In genomic region chr5:115284021-115284420, GRCh38 we compare ENCODE assay signal across 24 cellular contexts. TPM values are rescaled to one million over a fixed set of nuclear protein-coding genes. Genes with fewer than 3 reads are reported as not detected.
DNase-seq lines count a peak whose midpoint lies in the region; ATAC-seq lines count a peak whose summit lies in the region.
"Had no signal": no experiment of that assay in that cellular context is flagged by ENCODE, and none has a peak within 500 bp of the region (broad histone marks: within the 10 kb centered on the region; RNA-seq: fewer than 3 reads in every experiment).

No MANE protein-coding gene starts in this region.

- no peaks in the 10 kb centered on the region for H3K36me3 Mint-ChIP-seq in activated CD4-positive, alpha-beta T cell treated with anti-CD3 and anti-CD28 coated beads, Interleukin-2, amount 10 ng/mL, durations not matched to agents 7 days and 5 days (ENCODE audit: low read depth)
- H3K36me3 Mint-ChIP-seq: CD8-positive, alpha-beta T cell had no signal

- no peaks in the 10 kb centered on the region for H3K9me3 Mint-ChIP-seq in activated CD4-positive, alpha-beta T cell treated with anti-CD3 and anti-CD28 coated beads, Interleukin-2, amount 10 ng/mL, durations not matched to agents 7 days and 5 days
- H3K9me3 Mint-ChIP-seq: CD4-positive, alpha-beta T cell; CD8-positive, alpha-beta T cell had no signal

- no peaks in the 10 kb centered on the region for H3K27me3 Mint-ChIP-seq in activated CD4-positive, alpha-beta T cell treated with anti-CD3 and anti-CD28 coated beads, Interleukin-2, amount 10 ng/mL, durations not matched to agents 7 days and 5 days
- H3K27me3 Mint-ChIP-seq: B cell; CD4-positive, alpha-beta T cell had no signal

- H3K4me3 ChIP-seq in aorta (ENCODE audit: low read length in 2 of 2): no peak overlapping the region
- H3K4me3 ChIP-seq: BLaER1 treated with 17β-estradiol and CSF1 and Interleukin-3, amounts not matched to agents 10 nM and 100 nM; GM12878 had no signal

- WGBS in aorta, 2 donors: 96 to 98% methylated on average over 1 of the region's 1 CpG

- no peak overlapping the region for H3K4me3 Mint-ChIP-seq in activated CD4-positive, alpha-beta T cell treated with anti-CD3 and anti-CD28 coated beads, Interleukin-2, amount 10 ng/mL, durations not matched to agents 7 days and 5 days
- H3K4me3 Mint-ChIP-seq: B cell; CD4-positive, alpha-beta T cell; CD8-positive, alpha-beta T cell had no signal

- no peaks in the 10 kb centered on the region for H3K36me3 ChIP-seq in aorta (ENCODE audit: control insufficient read depth in 1 of 2, insufficient read depth in 2 of 2, low read length in 1 of 2)

- CTCF ChIA-PET in activated CD4-positive, alpha-beta T cell treated with anti-CD3 and anti-CD28 coated beads, Interleukin-2, amount 10 ng/mL, durations not matched to agents 7 days and 5 days (lab: Charles Lee): no interaction called here

- H3K27ac ChIP-seq in aorta (ENCODE audit: low read depth in 1 of 2, low read length in 2 of 2): no peak overlapping the region
- H3K27ac ChIP-seq: BLaER1 treated with 17β-estradiol and CSF1 and Interleukin-3, amounts not matched to agents 10 nM and 100 nM; C4-2B had no signal

- ATAC-seq in left colon (peak; percentile 29), HG02885 (IDR thresholded peaks at IDR 0.05; ENCODE audit: poor library complexity, unreplicated experiment) (no peak), aorta (ENCODE audit: low FRiP score) (no peak)
- ATAC-seq: CD8-positive, alpha-beta T cell; GM12878 had no signal

- no peaks in the 10 kb centered on the region for H3K9me3 ChIP-seq in aorta (ENCODE audit: control insufficient read depth, low read length)
- H3K9me3 ChIP-seq: Caco-2 had no signal

- intact Hi-C loops in left colon (cut with DNase I, micrococcal nuclease) (no loop called here), aorta (cut with DNase I) (no loop called here)

- no peak overlapping the region for H3K27ac Mint-ChIP-seq in activated CD4-positive, alpha-beta T cell treated with anti-CD3 and anti-CD28 coated beads, Interleukin-2, amount 10 ng/mL, durations not matched to agents 7 days and 5 days
- H3K27ac Mint-ChIP-seq: B cell; CD4-positive, alpha-beta T cell; CD8-positive, alpha-beta T cell had no signal

- POLR2A ChIA-PET in activated CD4-positive, alpha-beta T cell treated with anti-CD3 and anti-CD28 coated beads, Interleukin-2, amount 10 ng/mL, durations not matched to agents 7 days and 5 days (lab: Charles Lee): no interaction called here

- peaks cover 7% of the 10 kb centered on the region for H3K4me1 Mint-ChIP-seq in activated CD4-positive, alpha-beta T cell treated with anti-CD3 and anti-CD28 coated beads, Interleukin-2, amount 10 ng/mL, durations not matched to agents 7 days and 5 days

- DNase-seq in MV-4-11 (lab: John Stamatoyannopoulos, UW) (peak; percentile 1), left colon (no peak), midbrain (lab: John Stamatoyannopoulos, UW) (peak; percentile 2), superior temporal gyrus (ENCODE audit: extremely low spot score) (peak; percentile 47), epidermal melanocyte (ENCODE audit: insufficient read length, low spot score) (no peak), aorta (no peak)
- DNase-seq in activated CD4-positive, alpha-beta T cell treated with anti-CD3 and anti-CD28 coated beads, Interleukin-2, amount 10 ng/mL, durations not matched to agents 7 days and 5 days: no peak
- DNase-seq: 8988T; ACHN; Caco-2; CD4-positive, alpha-beta T cell; CD8-positive, alpha-beta T cell; DMS 273 treated with DMSO at 0.1 percent for 48 hours; DMS153; DMS53; DMS79; DND-41; EL; GDM1 had no signal

- no peaks in the 10 kb centered on the region for H3K4me1 ChIP-seq in aorta (ENCODE audit: control insufficient read depth in 1 of 2, insufficient read depth in 2 of 2, low read length in 2 of 2)
- H3K4me1 ChIP-seq: Caco-2 had no signal

- no peaks in the 10 kb centered on the region for H3K27me3 ChIP-seq in aorta (ENCODE audit: control insufficient read depth in 1 of 2, insufficient read depth in 2 of 2, low read length in 1 of 2)
- H3K27me3 ChIP-seq: BLaER1 treated with 17β-estradiol and CSF1 and Interleukin-3, amounts not matched to agents 10 nM and 100 nM had no signal

RNA-seq across cellular contexts. Expression of gene CCDC112, which starts 12.4 kb away (rescaled TPM):
- 10 to 100 TPM in 1 of 2 donors, 1 to 10 TPM in 1; 8.4 to 10.8 TPM for total RNA-seq in left colon
- 1 to 10 TPM; 2.1 to 2.6 TPM for total RNA-seq in activated CD4-positive, alpha-beta T cell treated with anti-CD3 and anti-CD28 coated beads, Interleukin-2, amount 10 ng/mL, durations not matched to agents 7 days and 5 days
- 1 to 10 TPM; 4.1 to 7.3 TPM for total RNA-seq in aorta
- polyA plus RNA-seq in aorta: 1 to 10 TPM; 6.5 to 8.3 TPM

RNA-seq across cellular contexts. Expression of gene PGGT1B, which starts 21.3 kb away (rescaled TPM):
- 10 to 100 TPM; 69.7 to 89.4 TPM for total RNA-seq in left colon
- 10 to 100 TPM; 43.6 to 44.5 TPM for total RNA-seq in activated CD4-positive, alpha-beta T cell treated with anti-CD3 and anti-CD28 coated beads, Interleukin-2, amount 10 ng/mL, durations not matched to agents 7 days and 5 days
- 10 to 100 TPM; 37.4 to 45.5 TPM for total RNA-seq in aorta
- polyA plus RNA-seq in aorta: 1 to 10 TPM; 3.7 to 3.9 TPM

Comparison
In these comparisons a context has a peak if more than half of its experiments do, and no peak if none do; other contexts are left out.
1. DNase-seq: peak in MV-4-11 (single experiment), midbrain (single experiment) and superior temporal gyrus (single experiment); none in left colon (0 of 2), epidermal melanocyte (single experiment), activated CD4-positive, alpha-beta T cell treated with anti-CD3 and anti-CD28 coated beads, Interleukin-2, amount 10 ng/mL, durations not matched to agents 7 days and 5 days (single experiment) and aorta (0 of 2).